In genomic region chr1:65393345-65393744, GRCh38 we compare ENCODE assay signal across 9 cellular contexts. TPM values are rescaled to one million over a fixed set of nuclear protein-coding genes. Genes with fewer than 3 reads are reported as not detected.
A peak's percentile ranks its signal among the peaks of the same experiment; 100 is the strongest.
DNase-seq lines count a peak whose midpoint lies in the region; ATAC-seq and TF ChIP-seq lines count a peak whose summit lies in the region.
"Had no signal": no experiment of that assay in that cellular context is flagged by ENCODE, and none has a peak within 500 bp of the region (broad histone marks: within the 10 kb centered on the region; RNA-seq: fewer than 3 reads in every experiment).

No MANE protein-coding gene starts in this region.

- CTCF ChIA-PET in activated naive CD4-positive, alpha-beta T cell treated with anti-CD3 and anti-CD28 coated beads, Interleukin-2, amount 10 ng/mL, durations not matched to agents 7 days and 5 days (lab: Charles Lee): interaction anchor here (1.2 to 1.9 kb wide), 3 partner anchors 37 to 157 kb away, joined by 3 to 7 read pairs (median 4); no protein-coding TSS in a partner anchor

- H3K36me3 Mint-ChIP-seq in activated naive CD4-positive, alpha-beta T cell treated with anti-CD3 and anti-CD28 coated beads, Interleukin-2, amount 10 ng/mL, durations not matched to agents 7 days and 5 days: peaks cover 5% of the 10 kb centered on the region

- intact Hi-C loops in vagina (cut with DNase I): no loop called here
- intact Hi-C loops in heart left ventricle (cut with DNase I): no loop called here

- DNase-seq in stimulated activated CD4-positive, alpha-beta T cell treated with anti-CD3 and anti-CD28 coated beads, Interleukin-15, amount 100 ng/mL, for 24 hours: peak; percentile 27
- no peak for DNase-seq in stimulated activated CD4-positive, alpha-beta T cell treated with anti-CD3 and anti-CD28 coated beads, Interleukin-12 subunit alpha, Interleukin-12 subunit beta, amount 100 ng/mL, for 4 hours
- DNase-seq in activated naive CD4-positive, alpha-beta T cell treated with anti-CD3 and anti-CD28 coated beads, Interleukin-2, amount 10 ng/mL, durations not matched to agents 7 days and 5 days: peak; percentile 42
- DNase-seq in vagina (ENCODE audit: extremely low spot score in 2 of 2): no peak
- no peak for DNase-seq in NCI-H524 (lab: John Stamatoyannopoulos, UW)
- DNase-seq in amniotic stem cell (lab: John Stamatoyannopoulos, UW): no peak
- DNase-seq in heart left ventricle: no peak

- 90 to 95% (median 94%) methylated on average over 2 of the region's 2 CpGs for WGBS in heart left ventricle, 4 donors

- H3K9me3 ChIP-seq in vagina: no peaks in the 10 kb centered on the region
- no peaks in the 10 kb centered on the region for H3K9me3 ChIP-seq in heart left ventricle

- H3K27ac ChIP-seq in vagina (no peak overlapping the region), heart left ventricle (no peak overlapping the region)
- H3K27ac ChIP-seq: VCaP had no signal

- H3K4me3 ChIP-seq in vagina: no peak overlapping the region
- H3K4me3 ChIP-seq in heart left ventricle: no peak overlapping the region

- peaks cover 73% of the 10 kb centered on the region for H3K4me1 Mint-ChIP-seq in activated naive CD4-positive, alpha-beta T cell treated with anti-CD3 and anti-CD28 coated beads, Interleukin-2, amount 10 ng/mL, durations not matched to agents 7 days and 5 days

- H3K27me3 Mint-ChIP-seq in activated naive CD4-positive, alpha-beta T cell treated with anti-CD3 and anti-CD28 coated beads, Interleukin-2, amount 10 ng/mL, durations not matched to agents 7 days and 5 days: no peaks in the 10 kb centered on the region

- H3K4me3 Mint-ChIP-seq in activated naive CD4-positive, alpha-beta T cell treated with anti-CD3 and anti-CD28 coated beads, Interleukin-2, amount 10 ng/mL, durations not matched to agents 7 days and 5 days: no peak overlapping the region

- TF ChIP-seq POLR2A in vagina (IDR thresholded peaks at IDR 0.05) (no peak), heart left ventricle (IDR thresholded peaks at IDR 0.05) (no peak)

- ATAC-seq in HG03139 (IDR thresholded peaks at IDR 0.05; ENCODE audit: unreplicated experiment) (peak; percentile 80), heart left ventricle (no peak)

- TF ChIP-seq CTCF in vagina (IDR thresholded peaks at IDR 0.05) (no peak), heart left ventricle (IDR thresholded peaks at IDR 0.05) (no peak)

- peak overlapping the region; percentile 81 for H3K27ac Mint-ChIP-seq in activated naive CD4-positive, alpha-beta T cell treated with anti-CD3 and anti-CD28 coated beads, Interleukin-2, amount 10 ng/mL, durations not matched to agents 7 days and 5 days

- no peaks in the 10 kb centered on the region for H3K9me3 Mint-ChIP-seq in activated naive CD4-positive, alpha-beta T cell treated with anti-CD3 and anti-CD28 coated beads, Interleukin-2, amount 10 ng/mL, durations not matched to agents 7 days and 5 days

- H3K4me1 ChIP-seq in vagina (no peaks in the 10 kb centered on the region), heart left ventricle (no peaks in the 10 kb centered on the region)

- H3K36me3 ChIP-seq in vagina (no peaks in the 10 kb centered on the region), heart left ventricle (peaks cover 0 to 34% (median 0%) of the 10 kb centered on the region in 9 donors)

- H3K27me3 ChIP-seq in vagina (no peaks in the 10 kb centered on the region), heart left ventricle (no peaks in the 10 kb centered on the region)

RNA-seq across cellular contexts. Expression of gene LEPR, which starts 27.1 kb away (rescaled TPM):
- total RNA-seq in vagina (16.2 TPM), heart left ventricle (10 to 100 TPM in 2 of 9 donors, 1 to 10 TPM in 7; 3.4 to 11.6 (median 5.5) TPM)
- polyA plus RNA-seq in heart left ventricle: 1 to 10 TPM; 1.5 to 2.3 TPM

RNA-seq across cellular contexts. Expression of gene LEPROT, which starts 27.1 kb away (rescaled TPM):
- total RNA-seq in vagina: 37.8 TPM
- total RNA-seq in heart left ventricle: 10 to 100 TPM; 37.0 to 66.2 (median 46.3) TPM
- polyA plus RNA-seq in heart left ventricle: 10 to 100 TPM; 20.8 to 46.2 TPM

Comparison
In these comparisons a context has a peak if more than half of its experiments do, and no peak if none do; other contexts are left out.
1. DNase-seq: peak in stimulated activated CD4-positive, alpha-beta T cell treated with anti-CD3 and anti-CD28 coated beads, Interleukin-15, amount 100 ng/mL, for 24 hours (single experiment) and activated naive CD4-positive, alpha-beta T cell treated with anti-CD3 and anti-CD28 coated beads, Interleukin-2, amount 10 ng/mL, durations not matched to agents 7 days and 5 days (single experiment); none in stimulated activated CD4-positive, alpha-beta T cell treated with anti-CD3 and anti-CD28 coated beads, Interleukin-12 subunit alpha, Interleukin-12 subunit beta, amount 100 ng/mL, for 4 hours (single experiment), vagina (0 of 2), NCI-H524 (0 of 2), amniotic stem cell (single experiment) and heart left ventricle (0 of 5).